21 cellular contexts compared by ENCODE assay signal in the genomic region with DNA sequence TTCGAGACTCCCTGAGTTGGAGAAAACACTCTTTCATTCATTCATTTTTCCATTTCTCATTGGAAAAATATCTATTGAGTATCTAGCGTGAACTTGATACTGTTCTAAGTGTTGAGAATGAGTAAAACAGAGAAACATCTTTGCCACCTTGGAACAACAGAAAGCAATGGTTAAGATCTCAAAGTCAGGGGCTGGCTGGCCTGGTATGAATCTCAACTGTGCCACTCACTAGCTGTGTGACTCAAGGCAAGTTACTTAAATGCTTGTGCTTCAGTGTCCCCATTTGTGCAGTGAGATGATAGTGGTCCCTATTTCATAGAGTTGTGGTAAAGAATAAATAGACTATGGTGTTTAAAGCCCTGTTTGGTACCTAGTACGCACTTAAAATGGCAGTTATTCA.
"Had no signal": no experiment of that assay in that cellular context is flagged by ENCODE, and none has a peak within 500 bp of the region (broad histone marks: within the 10 kb centered on the region; RNA-seq: fewer than 3 reads in every experiment).

No MANE protein-coding gene starts in this region.

- H3K9me3 ChIP-seq: Peyer's patch, SJCRH30 had no signal

- H3K27me3 ChIP-seq: Peyer's patch, SJCRH30 had no signal

- H3K4me1 ChIP-seq: Peyer's patch had no signal

- DNase-seq: KBM-7, MV-4-11, NCI-H1048, NCI-H1105, NCI-H1417, NCI-H1436 treated with DMSO at 0.1 percent for 48 hours, NCI-H1694 treated with DMSO at 0.1 percent for 48 hours, NCI-H2029, NCI-H2081 treated with DMSO at 0.1 percent for 48 hours, NCI-H2171, NCI-H226, NCI-H446, NCI-H510A, NCI-H524 treated with DMSO at 0.1 percent for 48 hours, NCI-H69, NCI-H774, PC-9, Peyer's patch, SHP77 treated with DMSO at 0.1 percent for 48 hours, SJCRH30 had no signal

- H2AFZ ChIP-seq: PC-9 had no signal

- H3K4me2 ChIP-seq: PC-9 had no signal

- H3K36me3 ChIP-seq: Peyer's patch, SJCRH30 had no signal

- H3K27ac ChIP-seq: PC-9, Peyer's patch, SJCRH30, SK-N-MC had no signal

- H3K4me3 ChIP-seq: PC-9, Peyer's patch, SJCRH30, SK-N-MC had no signal
